ENCODE assay signal across 24 cellular contexts in genomic region chr5:143105216-143105905, GRCh38.
DNase-seq lines count a peak whose midpoint lies in the region; ATAC-seq and TF ChIP-seq lines count a peak whose summit lies in the region.
"Had no signal": no experiment of that assay in that cellular context is flagged by ENCODE, and none has a peak within 500 bp of the region (broad histone marks: within the 10 kb centered on the region; RNA-seq: fewer than 3 reads in every experiment).

No MANE protein-coding gene starts in this region.

- H3K4me1 Mint-ChIP-seq in activated CD4-positive, alpha-beta T cell treated with anti-CD3 and anti-CD28 coated beads, Interleukin-2, amount 10 ng/mL, durations not matched to agents 24 days and 14 days: peaks cover 46% of the 10 kb centered on the region
- H3K4me1 Mint-ChIP-seq in stimulated activated naive CD8-positive, alpha-beta T cell treated with anti-CD3 and anti-CD28 coated beads, Interleukin-15, Interleukin-2, amounts not matched to agents 100 ng/mL and 50 ng/mL, for 24 hours (ENCODE audit: low read depth): peaks cover 43% of the 10 kb centered on the region

- ATAC-seq in stimulated activated naive CD8-positive, alpha-beta T cell treated with anti-CD3 and anti-CD28 coated beads, Interleukin-15, Interleukin-2, amounts not matched to agents 100 U/mL and 50 U/mL, for 24 hours: no peak
- no peak for ATAC-seq in GM19395 (IDR thresholded peaks at IDR 0.05; ENCODE audit: unreplicated experiment)
- ATAC-seq: activated CD4-positive, CD25-positive, alpha-beta regulatory T cell treated with anti-CD3 and anti-CD28 coated beads, Interleukin-2, amount 50 U/mL, for 24 hours; effector memory CD8-positive, alpha-beta T cell; GM12878; T-helper 17 cell had no signal

- H3K27ac Mint-ChIP-seq in activated CD4-positive, alpha-beta T cell treated with anti-CD3 and anti-CD28 coated beads, Interleukin-2, amount 10 ng/mL, durations not matched to agents 24 days and 14 days: no peak overlapping the region
- peak overlapping the region; percentile 47 for H3K27ac Mint-ChIP-seq in stimulated activated naive CD8-positive, alpha-beta T cell treated with anti-CD3 and anti-CD28 coated beads, Interleukin-15, Interleukin-2, amounts not matched to agents 100 ng/mL and 50 ng/mL, for 24 hours
- H3K27ac Mint-ChIP-seq: B cell; effector memory CD8-positive, alpha-beta T cell; mesothelial cell of epicardium; T-helper 17 cell had no signal

- no peaks in the 10 kb centered on the region for H3K27me3 Mint-ChIP-seq in activated CD4-positive, alpha-beta T cell treated with anti-CD3 and anti-CD28 coated beads, Interleukin-2, amount 10 ng/mL, durations not matched to agents 24 days and 14 days
- no peaks in the 10 kb centered on the region for H3K27me3 Mint-ChIP-seq in stimulated activated naive CD8-positive, alpha-beta T cell treated with anti-CD3 and anti-CD28 coated beads, Interleukin-15, Interleukin-2, amounts not matched to agents 100 ng/mL and 50 ng/mL, for 24 hours
- H3K27me3 Mint-ChIP-seq: B cell; CD4-positive, alpha-beta memory T cell; effector memory CD8-positive, alpha-beta T cell; T-helper 17 cell had no signal

- H3K9me3 Mint-ChIP-seq in activated CD4-positive, alpha-beta T cell treated with anti-CD3 and anti-CD28 coated beads, Interleukin-2, amount 10 ng/mL, durations not matched to agents 24 days and 14 days: no peaks in the 10 kb centered on the region
- no peaks in the 10 kb centered on the region for H3K9me3 Mint-ChIP-seq in stimulated activated naive CD8-positive, alpha-beta T cell treated with anti-CD3 and anti-CD28 coated beads, Interleukin-15, Interleukin-2, amounts not matched to agents 100 ng/mL and 50 ng/mL, for 24 hours
- H3K9me3 Mint-ChIP-seq: CD4-positive, alpha-beta memory T cell; effector memory CD8-positive, alpha-beta T cell; mesothelial cell of epicardium had no signal

- peak; percentile 36 for DNase-seq in activated CD4-positive, alpha-beta T cell treated with anti-CD3 and anti-CD28 coated beads for 48 hours
- DNase-seq in activated CD4-positive, alpha-beta T cell treated with anti-CD3 and anti-CD28 coated beads, Interleukin-2, amount 10 ng/mL, durations not matched to agents 24 days and 14 days: no peak
- no peak for DNase-seq in stimulated activated naive CD8-positive, alpha-beta T cell treated with anti-CD3 and anti-CD28 coated beads, Interleukin-15, Interleukin-2, amounts not matched to agents 100 U/mL and 50 U/mL, for 24 hours
- DNase-seq in epithelial cell of esophagus (ENCODE audit: low read depth) (peak; percentile 28), SKM-1 (lab: John Stamatoyannopoulos, UW; ENCODE audit: unreplicated experiment) (no peak)
- DNase-seq: activated gamma-delta T cell; CD4-positive, alpha-beta memory T cell; central memory CD4-positive, alpha-beta T cell; effector memory CD8-positive, alpha-beta T cell; GOT3; kidney; sigmoid colon; stimulated activated naive CD4-positive, alpha-beta T cell treated with Interleukin-2 at 50 U/mL for 16 hours; T-helper 17 cell had no signal

- H3K4me3 Mint-ChIP-seq in activated CD4-positive, alpha-beta T cell treated with anti-CD3 and anti-CD28 coated beads, Interleukin-2, amount 10 ng/mL, durations not matched to agents 24 days and 14 days: no peak overlapping the region
- no peak overlapping the region for H3K4me3 Mint-ChIP-seq in stimulated activated naive CD8-positive, alpha-beta T cell treated with anti-CD3 and anti-CD28 coated beads, Interleukin-15, Interleukin-2, amounts not matched to agents 100 ng/mL and 50 ng/mL, for 24 hours
- H3K4me3 Mint-ChIP-seq: B cell; CD4-positive, alpha-beta memory T cell; effector memory CD8-positive, alpha-beta T cell; mesothelial cell of epicardium; T-helper 17 cell had no signal

- no peak for TF ChIP-seq CTCF in epithelial cell of esophagus (IDR thresholded peaks at IDR 0.05; ENCODE audit: insufficient read depth, low read depth, low read length, missing control alignments)

- no peak overlapping the region for H3K4me3 ChIP-seq in epithelial cell of esophagus (ENCODE audit: low read length)
- H3K4me3 ChIP-seq: esophagus muscularis mucosa, GM12878, heart left ventricle, prostate gland, sigmoid colon, thoracic aorta had no signal

- peaks cover 4% of the 10 kb centered on the region for H3K36me3 Mint-ChIP-seq in activated CD4-positive, alpha-beta T cell treated with anti-CD3 and anti-CD28 coated beads, Interleukin-2, amount 10 ng/mL, durations not matched to agents 24 days and 14 days (ENCODE audit: low read depth)
- H3K36me3 Mint-ChIP-seq in stimulated activated naive CD8-positive, alpha-beta T cell treated with anti-CD3 and anti-CD28 coated beads, Interleukin-15, Interleukin-2, amounts not matched to agents 100 ng/mL and 50 ng/mL, for 24 hours (ENCODE audit: low read depth): peaks cover 18% of the 10 kb centered on the region
- H3K36me3 Mint-ChIP-seq: mesothelial cell of epicardium had no signal

- intact Hi-C loops in activated CD4-positive, alpha-beta T cell treated with anti-CD3 and anti-CD28 coated beads, Interleukin-2, amount 10 ng/mL, durations not matched to agents 24 days and 14 days (cut with micrococcal nuclease): no loop called here

Comparison
In these comparisons a context has a peak if more than half of its experiments do, and no peak if none do; other contexts are left out.
1. DNase-seq: peak in activated CD4-positive, alpha-beta T cell treated with anti-CD3 and anti-CD28 coated beads for 48 hours (single experiment) and epithelial cell of esophagus (single experiment); none in activated CD4-positive, alpha-beta T cell treated with anti-CD3 and anti-CD28 coated beads, Interleukin-2, amount 10 ng/mL, durations not matched to agents 24 days and 14 days (single experiment), stimulated activated naive CD8-positive, alpha-beta T cell treated with anti-CD3 and anti-CD28 coated beads, Interleukin-15, Interleukin-2, amounts not matched to agents 100 U/mL and 50 U/mL, for 24 hours (single experiment) and SKM-1 (single experiment).